In genomic region chr4:181147421-181147951, GRCh38 we compare ENCODE assay signal across 21 cellular contexts.
"Had no signal": no experiment of that assay in that cellular context is flagged by ENCODE, and none has a peak within 500 bp of the region (broad histone marks: within the 10 kb centered on the region; RNA-seq: fewer than 3 reads in every experiment).

No MANE protein-coding gene starts in this region.

- H3K27ac ChIP-seq: dorsolateral prefrontal cortex, lower lobe of right lung, neutrophil, pancreas, thyroid gland, vagina had no signal

- H3K27me3 ChIP-seq: neutrophil, pancreas, thyroid gland, vagina had no signal

- H3K36me3 ChIP-seq: lower lobe of right lung, neutrophil, pancreas, thyroid gland, vagina had no signal

- H3K4me3 ChIP-seq: dorsolateral prefrontal cortex, lower lobe of right lung, pancreas, smooth muscle cell, thyroid gland, vagina had no signal

- ATAC-seq: left ventricle myocardium superior; lower lobe of right lung; natural killer cell; pancreas; sciatic nerve; stimulated activated naive CD8-positive, alpha-beta T cell treated with anti-CD3 and anti-CD28 coated beads, Interleukin-15, amount 100 ng/mL, for 72 hours had no signal

- H3K9me3 ChIP-seq: lower lobe of right lung, neutrophil, pancreas, thyroid gland, vagina had no signal

- H3K4me1 ChIP-seq: lower lobe of right lung, pancreas, thyroid gland, vagina had no signal

- DNase-seq: effector CD4-positive, alpha-beta T cell; head of caudate nucleus; left ventricle myocardium superior; lower lobe of right lung; natural killer cell; pancreas; stimulated activated CD4-positive, alpha-beta T cell treated with anti-CD3 and anti-CD28 coated beads, Interleukin-12 subunit alpha, Interleukin-12 subunit beta, amount 100 ng/mL, for 4 hours; stimulated activated CD4-positive, alpha-beta T cell treated with anti-CD3 and anti-CD28 coated beads, Interleukin-1b, Interleukin-23, amount 100 ng/mL, for 48 hours; stimulated activated CD4-positive, alpha-beta T cell treated with anti-CD3 and anti-CD28 coated beads, Interleukin-4, amount 100 ng/mL, for 1 hour; stimulated activated CD8-positive, alpha-beta memory T cell treated with anti-CD3 and anti-CD28 coated beads, Interleukin-4, amount 100 ng/mL, for 48 hours; stimulated activated naive CD4-positive, alpha-beta T cell; stimulated activated naive CD8-positive, alpha-beta T cell treated with anti-CD3 and anti-CD28 coated beads, Interleukin-15, amount 100 ng/mL, for 72 hours; thyroid gland; trophoblast cell had no signal

- H3K4me2 ChIP-seq: smooth muscle cell had no signal

- FAIRE-seq: frontal cortex, keratinocyte, pancreas had no signal
